In the genomic region with DNA sequence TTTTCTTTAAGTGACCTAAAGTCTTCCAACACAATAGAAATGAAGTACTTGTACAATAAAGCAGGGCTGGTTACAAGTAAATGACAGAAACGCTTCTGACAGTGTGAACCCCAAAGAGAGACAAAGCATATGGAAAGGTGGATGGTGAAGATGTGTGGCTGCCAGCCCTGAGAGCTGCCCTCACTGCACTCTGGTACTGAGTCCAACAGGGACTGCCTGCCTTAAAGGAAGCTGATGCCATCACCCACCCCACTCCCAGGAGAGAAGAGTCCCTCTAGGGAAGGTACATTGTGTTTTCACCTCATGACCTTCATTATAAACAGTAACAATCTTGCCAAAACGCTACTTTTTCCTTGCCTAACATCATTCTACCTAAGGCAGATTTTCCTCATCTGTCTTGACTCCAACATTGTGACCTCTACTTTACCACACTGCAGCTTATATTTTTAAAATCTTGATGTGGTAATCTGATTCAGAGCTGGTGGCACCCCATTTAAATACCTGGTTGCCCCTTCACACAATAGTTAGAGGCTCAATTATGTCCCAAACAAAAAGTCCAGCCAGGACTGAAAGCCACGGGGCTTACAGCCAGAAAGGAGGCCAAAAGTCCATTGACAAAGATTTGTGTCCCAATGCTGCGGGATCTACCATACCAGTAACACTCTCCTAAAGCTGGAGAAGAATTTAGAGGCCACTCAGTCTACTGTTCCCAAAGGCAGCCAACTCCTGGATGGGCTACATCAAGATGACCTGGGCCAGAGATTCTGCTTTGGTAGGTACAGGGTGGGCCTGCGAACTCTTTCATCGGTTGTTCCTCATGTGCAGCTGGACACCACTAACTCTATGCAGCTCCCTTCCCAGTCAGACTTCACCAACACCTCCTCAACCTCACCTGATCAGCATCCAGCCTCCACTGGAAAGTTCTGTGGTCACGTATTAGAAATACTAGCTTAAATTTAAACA, we compare ENCODE assay signal across 15 cellular contexts. TPM values are rescaled to one million over a fixed set of nuclear protein-coding genes. Genes with fewer than 3 reads are reported as not detected.
DNase-seq lines count a peak whose midpoint lies in the region; ATAC-seq and TF ChIP-seq lines count a peak whose summit lies in the region.
"Had no signal": no experiment of that assay in that cellular context is flagged by ENCODE, and none has a peak within 500 bp of the region (broad histone marks: within the 10 kb centered on the region; RNA-seq: fewer than 3 reads in every experiment).

No MANE protein-coding gene starts in this region.

- no peaks in the 10 kb centered on the region for H3K27me3 Mint-ChIP-seq in activated naive CD4-positive, alpha-beta T cell treated with anti-CD3 and anti-CD28 coated beads, Interleukin-2, amount 10 ng/mL, durations not matched to agents 7 days and 5 days
- H3K27me3 Mint-ChIP-seq in activated T-cell treated with anti-CD3 and anti-CD28 coated beads, Interleukin-2, amount 50 U/mL, for 4 hours (ENCODE audit: low read depth), result no peaks in the 10 kb centered on the region
- H3K27me3 Mint-ChIP-seq: stimulated activated naive CD8-positive, alpha-beta T cell treated with anti-CD3 and anti-CD28 coated beads, Interleukin-15, Interleukin-2, amounts not matched to agents 100 ng/mL and 50 ng/mL, for 24 hours had no signal

- H3K27ac Mint-ChIP-seq in activated naive CD4-positive, alpha-beta T cell treated with anti-CD3 and anti-CD28 coated beads, Interleukin-2, amount 10 ng/mL, durations not matched to agents 7 days and 5 days, result no peak overlapping the region
- H3K27ac Mint-ChIP-seq: stimulated activated naive CD8-positive, alpha-beta T cell treated with anti-CD3 and anti-CD28 coated beads, Interleukin-15, Interleukin-2, amounts not matched to agents 100 ng/mL and 50 ng/mL, for 24 hours had no signal

- DNase-seq in activated naive CD4-positive, alpha-beta T cell treated with anti-CD3 and anti-CD28 coated beads, Interleukin-2, amount 10 ng/mL, durations not matched to agents 7 days and 5 days, result peak; percentile 13
- DNase-seq in activated naive CD4-positive, alpha-beta T cell treated with anti-CD3 and anti-CD28 coated beads, Interleukin-2, amount 50 U/mL, for 16 hours, result no peak
- no peak for DNase-seq in activated T-cell treated with anti-CD3 and anti-CD28 coated beads, Interleukin-2, amount 50 U/mL, for 4 hours
- DNase-seq in islet precursor cell (peak; percentile 13), CD1c-positive myeloid dendritic cell (ENCODE audit: extremely low spot score) (no peak), SIG-M5 treated with dmso at 0.1 percent for 504 hours (lab: John Stamatoyannopoulos, UW; ENCODE audit: unreplicated experiment) (no peak), esophagus squamous epithelium (lab: John Stamatoyannopoulos, UW) (no peak)
- DNase-seq: Calu3, foreskin melanocyte, left ventricle myocardium superior, NCI-H2171 treated with DMSO at 0.1 percent for 48 hours, SW 1271 had no signal

- H3K9me3 Mint-ChIP-seq in activated naive CD4-positive, alpha-beta T cell treated with anti-CD3 and anti-CD28 coated beads, Interleukin-2, amount 10 ng/mL, durations not matched to agents 7 days and 5 days, result no peaks in the 10 kb centered on the region
- no peaks in the 10 kb centered on the region for H3K9me3 Mint-ChIP-seq in activated T-cell treated with anti-CD3 and anti-CD28 coated beads, Interleukin-2, amount 50 U/mL, for 4 hours
- H3K9me3 Mint-ChIP-seq: stimulated activated naive CD8-positive, alpha-beta T cell treated with anti-CD3 and anti-CD28 coated beads, Interleukin-15, Interleukin-2, amounts not matched to agents 100 ng/mL and 50 ng/mL, for 24 hours had no signal

- H3K9ac ChIP-seq in subcutaneous abdominal adipose tissue (ENCODE audit: low read length in 5 of 5), result peak overlapping the region in 4 of 5 donors; percentile 6 to 54 (median 32)
- H3K9ac ChIP-seq: parathyroid adenoma had no signal

- WGBS in esophagus squamous epithelium, 2 donors, result 84 to 85% methylated on average over 7 of the region's 7 CpGs

- no peak for ATAC-seq in activated T-cell treated with anti-CD3 and anti-CD28 coated beads, Interleukin-2, amount 50 U/mL, for 4 hours
- ATAC-seq: left ventricle myocardium superior had no signal

- H3K27ac ChIP-seq in subcutaneous abdominal adipose tissue (ENCODE audit: low read depth, low read length) (peak overlapping the region; percentile 80), esophagus squamous epithelium (no peak overlapping the region)
- H3K27ac ChIP-seq: parathyroid adenoma had no signal

- H3K9me3 ChIP-seq in subcutaneous abdominal adipose tissue (ENCODE audit: control insufficient read depth in 5 of 5, low read length in 5 of 5) (no peaks in the 10 kb centered on the region), esophagus squamous epithelium (no peaks in the 10 kb centered on the region)

- TF ChIP-seq POLR2A in esophagus squamous epithelium (IDR thresholded peaks at IDR 0.05), result no peak

- H3K36me3 ChIP-seq in subcutaneous abdominal adipose tissue (ENCODE audit: control insufficient read depth in 5 of 5, insufficient read depth in 5 of 5, low read length in 5 of 5) (no peaks in the 10 kb centered on the region), esophagus squamous epithelium (peaks cover 0 to 3% (median 0%) of the 10 kb centered on the region in 3 donors)

- H3K4me1 ChIP-seq in subcutaneous abdominal adipose tissue (ENCODE audit: control insufficient read depth in 5 of 5, insufficient read depth in 5 of 5, low read length in 5 of 5) (peaks cover 4 to 93% (median 90%) of the 10 kb centered on the region in 5 donors), esophagus squamous epithelium (peaks cover 0 to 27% (median 15%) of the 10 kb centered on the region in 3 donors)

- peaks cover 39% of the 10 kb centered on the region for H3K36me3 Mint-ChIP-seq in activated naive CD4-positive, alpha-beta T cell treated with anti-CD3 and anti-CD28 coated beads, Interleukin-2, amount 10 ng/mL, durations not matched to agents 7 days and 5 days
- H3K36me3 Mint-ChIP-seq in activated T-cell treated with anti-CD3 and anti-CD28 coated beads, Interleukin-2, amount 50 U/mL, for 4 hours (ENCODE audit: insufficient read depth), result peaks cover 25% of the 10 kb centered on the region

- intact Hi-C loops in esophagus squamous epithelium (cut with DNase I), result no loop called here

- H3K4me3 Mint-ChIP-seq in activated naive CD4-positive, alpha-beta T cell treated with anti-CD3 and anti-CD28 coated beads, Interleukin-2, amount 10 ng/mL, durations not matched to agents 7 days and 5 days, result no peak overlapping the region
- peak overlapping the region; percentile 13 for H3K4me3 Mint-ChIP-seq in activated T-cell treated with anti-CD3 and anti-CD28 coated beads, Interleukin-2, amount 50 U/mL, for 4 hours

- H3K4me1 Mint-ChIP-seq in activated naive CD4-positive, alpha-beta T cell treated with anti-CD3 and anti-CD28 coated beads, Interleukin-2, amount 10 ng/mL, durations not matched to agents 7 days and 5 days, result peaks cover 72% of the 10 kb centered on the region
- peaks cover 77% of the 10 kb centered on the region for H3K4me1 Mint-ChIP-seq in activated T-cell treated with anti-CD3 and anti-CD28 coated beads, Interleukin-2, amount 50 U/mL, for 4 hours (ENCODE audit: low read depth)

- H3K27me3 ChIP-seq in subcutaneous abdominal adipose tissue (ENCODE audit: control insufficient read depth in 5 of 5, insufficient read depth in 4 of 5, low read length in 5 of 5) (no peaks in the 10 kb centered on the region), esophagus squamous epithelium (no peaks in the 10 kb centered on the region)

- no peak for TF ChIP-seq CTCF in esophagus squamous epithelium (IDR thresholded peaks at IDR 0.05)

- H3K4me3 ChIP-seq in subcutaneous abdominal adipose tissue (ENCODE audit: low read depth in 1 of 5, low read length in 5 of 5), result peak overlapping the region in 1 of 5 donors; percentile 15
- H3K4me3 ChIP-seq in esophagus squamous epithelium, result no peak overlapping the region

- CTCF ChIA-PET in activated naive CD4-positive, alpha-beta T cell treated with anti-CD3 and anti-CD28 coated beads, Interleukin-2, amount 10 ng/mL, durations not matched to agents 7 days and 5 days (lab: Charles Lee), result interaction anchor here (0.6 to 1.5 kb wide), 2 partner anchors 57 to 395 kb away, joined by 3 to 8 read pairs; no protein-coding TSS in a partner anchor

RNA-seq across cellular contexts. Expression of a gene that starts 4.4 kb away (rescaled TPM):
- 10 to 100 TPM; 58.8 to 61.9 (median 61.4) TPM for total RNA-seq in activated T-cell treated with anti-CD3 and anti-CD28 coated beads, Interleukin-2, amount 50 U/mL, for 4 hours
- total RNA-seq in esophagus squamous epithelium, result 10 to 100 TPM; 16.7 to 38.4 (median 25.6) TPM

RNA-seq across cellular contexts. Expression of a gene that starts 39.1 kb away (rescaled TPM):
- total RNA-seq in activated T-cell treated with anti-CD3 and anti-CD28 coated beads, Interleukin-2, amount 50 U/mL, for 4 hours, result 10 to 100 TPM; 21.3 to 49.7 (median 46.9) TPM
- total RNA-seq in esophagus squamous epithelium, result 1 to 10 TPM; 2.5 to 6.1 (median 4.1) TPM
- total RNA-seq: Calu3 had no signal

Comparison
In these comparisons a context has a peak if more than half of its experiments do, and no peak if none do; other contexts are left out.
1. DNase-seq: peak in activated naive CD4-positive, alpha-beta T cell treated with anti-CD3 and anti-CD28 coated beads, Interleukin-2, amount 10 ng/mL, durations not matched to agents 7 days and 5 days (single experiment) and islet precursor cell (single experiment); none in activated naive CD4-positive, alpha-beta T cell treated with anti-CD3 and anti-CD28 coated beads, Interleukin-2, amount 50 U/mL, for 16 hours (single experiment), activated T-cell treated with anti-CD3 and anti-CD28 coated beads, Interleukin-2, amount 50 U/mL, for 4 hours (single experiment), CD1c-positive myeloid dendritic cell (single experiment), SIG-M5 treated with dmso at 0.1 percent for 504 hours (single experiment) and esophagus squamous epithelium (single experiment).